2 cellular contexts compared by ENCODE assay signal in genomic region chr9:67529834-67530233, GRCh38.
DNase-seq lines count a peak whose midpoint lies in the region; ATAC-seq and TF ChIP-seq lines count a peak whose summit lies in the region.
"Not testable (repeated sequence)": the region's sequence is repeated elsewhere in the genome, so short reads cannot be mapped to it uniquely, and the experiment has no call there.

No MANE protein-coding gene starts in this region.

- H3K9me3 Mint-ChIP-seq in activated T-helper 17 cell treated with anti-CD3 and anti-CD28 coated beads, Interleukin-2, amount 50 U/mL, for 72 hours, result not testable (repeated sequence)

- TF ChIP-seq CTCF in foreskin keratinocyte (conservative IDR thresholded peaks at IDR 0.05), result not testable (repeated sequence)

- not testable (repeated sequence) for H3K27ac ChIP-seq in foreskin keratinocyte

- not testable (repeated sequence) for H3K27ac Mint-ChIP-seq in activated T-helper 17 cell treated with anti-CD3 and anti-CD28 coated beads, Interleukin-2, amount 50 U/mL, for 72 hours

- H3K27me3 Mint-ChIP-seq in activated T-helper 17 cell treated with anti-CD3 and anti-CD28 coated beads, Interleukin-2, amount 50 U/mL, for 72 hours, result not testable (repeated sequence)

- H3K27me3 ChIP-seq in foreskin keratinocyte, result not testable (repeated sequence)

- peak; percentile 21 for ATAC-seq in activated T-helper 17 cell treated with anti-CD3 and anti-CD28 coated beads, Interleukin-2, amount 50 U/mL, for 72 hours (replicated peaks)
- peak; percentile 71 for ATAC-seq in foreskin keratinocyte

- not testable (repeated sequence) for H3K4me1 Mint-ChIP-seq in activated T-helper 17 cell treated with anti-CD3 and anti-CD28 coated beads, Interleukin-2, amount 50 U/mL, for 72 hours

- not testable (repeated sequence) for H3K4me3 Mint-ChIP-seq in activated T-helper 17 cell treated with anti-CD3 and anti-CD28 coated beads, Interleukin-2, amount 50 U/mL, for 72 hours

- H3K36me3 Mint-ChIP-seq in activated T-helper 17 cell treated with anti-CD3 and anti-CD28 coated beads, Interleukin-2, amount 50 U/mL, for 72 hours (ENCODE audit: low read depth), result not testable (repeated sequence)

- H3K4me1 ChIP-seq in foreskin keratinocyte, result not testable (repeated sequence)

- DNase-seq in foreskin keratinocyte, result not testable (repeated sequence)
